ENCODE assay signal across 1 cellular context in genomic region chr2:170815746-170816498, GRCh38.
TF ChIP-seq lines count a peak whose summit lies in the region.

No MANE protein-coding gene starts in this region.

TF ChIP-seq in HepG2, 621 proteins besides CTCF, POLR2A, EP300 and RAD21 (continued from another document and continues in another):
- TF ChIP-seq ZNF646 (CRISPR knock-in tag; IDR thresholded peaks at IDR 0.05) (no peak), ZNF687 (CRISPR knock-in tag; IDR thresholded peaks at IDR 0.05) (peak; percentile 34; the same call in 1 of the 2 replicates), GTF2F1 (IDR thresholded peaks at IDR 0.05; ENCODE audit: low read length) (no peak), HNRNPLL (IDR thresholded peaks at IDR 0.05; ENCODE audit: low read depth, low read length, poor library complexity, severe bottlenecking) (peak; percentile 89), MYPOP (CRISPR knock-in tag; IDR thresholded peaks at IDR 0.05) (0 out of 2 replicates have a peak, but pooled peaks have one; percentile 33), KAT7 (CRISPR knock-in tag; IDR thresholded peaks at IDR 0.05; ENCODE audit: borderline replicate concordance) (no peak), XRCC5 (optimal IDR thresholded peaks at IDR 0.05; ENCODE audit: low read length) (peak; percentile 79), RBM39 (IDR thresholded peaks at IDR 0.05; ENCODE audit: low read depth, low read length, poor library complexity, severe bottlenecking) (peak; percentile 86), ZNF800 (CRISPR knock-in tag; IDR thresholded peaks at IDR 0.05) (peak; percentile 96), ZNF556 (CRISPR knock-in tag; IDR thresholded peaks at IDR 0.05; ENCODE audit: borderline replicate concordance) (no peak), MAZ (IDR thresholded peaks at IDR 0.05; ENCODE audit: borderline replicate concordance, low read depth, low read length) (no peak), MAZ (CRISPR knock-in tag; IDR thresholded peaks at IDR 0.05; ENCODE audit: low read depth) (no peak; the same call in 1 of the 2 replicates), AGO1 (IDR thresholded peaks at IDR 0.05; ENCODE audit: low read depth, low read length, poor library complexity, severe bottlenecking) (no peak), MIER2 (CRISPR knock-in tag; IDR thresholded peaks at IDR 0.05) (peak; percentile 86), SPEN (CRISPR knock-in tag; IDR thresholded peaks at IDR 0.05; ENCODE audit: low read depth) (no peak), ZNF790 (CRISPR knock-in tag; IDR thresholded peaks at IDR 0.05; ENCODE audit: borderline replicate concordance) (no peak), ZNF343 (CRISPR knock-in tag; IDR thresholded peaks at IDR 0.05) (peak; percentile 69; the same call in 1 of the 2 replicates), SOX6 (IDR thresholded peaks at IDR 0.05) (no peak), SOX6 (CRISPR knock-in tag; IDR thresholded peaks at IDR 0.05) (0 out of 2 replicates have a peak, but pooled peaks have one; percentile 7), HOXA3 (CRISPR knock-in tag; IDR thresholded peaks at IDR 0.05) (no peak; the same call in 1 of the 2 replicates), CREM (IDR thresholded peaks at IDR 0.05) (no peak), CREM (CRISPR knock-in tag; IDR thresholded peaks at IDR 0.05) (no peak), ERF (CRISPR knock-in tag; IDR thresholded peaks at IDR 0.05) (no peak), ZNF713 (CRISPR knock-in tag; IDR thresholded peaks at IDR 0.05) (no peak), ZNF652 (CRISPR knock-in tag; IDR thresholded peaks at IDR 0.05; ENCODE audit: borderline replicate concordance, low read depth) (no peak), ZNF550 (CRISPR knock-in tag; IDR thresholded peaks at IDR 0.05; ENCODE audit: borderline replicate concordance) (no peak), ZNF850 (CRISPR knock-in tag; conservative IDR thresholded peaks at IDR 0.05) (no peak), ZNF501 (CRISPR knock-in tag; IDR thresholded peaks at IDR 0.05) (peak; percentile 63), NR0B2 (CRISPR knock-in tag; IDR thresholded peaks at IDR 0.05) (no peak), FOXK1 (CRISPR knock-in tag; IDR thresholded peaks at IDR 0.05; ENCODE audit: borderline replicate concordance, low read depth) (peak; percentile 37; the same call in 1 of the 2 replicates), ZNF672 (CRISPR knock-in tag; IDR thresholded peaks at IDR 0.05) (no peak), GLI4 (CRISPR knock-in tag; IDR thresholded peaks at IDR 0.05; ENCODE audit: borderline replicate concordance) (no peak), U2AF1 (optimal IDR thresholded peaks at IDR 0.05; ENCODE audit: low read depth, low read length) (peak; percentile 27), SP140L (CRISPR knock-in tag; IDR thresholded peaks at IDR 0.05; ENCODE audit: borderline replicate concordance) (no peak), FOXO1 (CRISPR knock-in tag; IDR thresholded peaks at IDR 0.05) (no peak), NCOA1 (CRISPR knock-in tag; IDR thresholded peaks at IDR 0.05) (no peak), KLF11 (CRISPR knock-in tag; IDR thresholded peaks at IDR 0.05) (no peak), PHF20 (CRISPR knock-in tag; IDR thresholded peaks at IDR 0.05) (no peak), RFX3 (CRISPR knock-in tag; IDR thresholded peaks at IDR 0.05) (no peak), ZNF83 (CRISPR knock-in tag; IDR thresholded peaks at IDR 0.05; ENCODE audit: borderline replicate concordance) (no peak), TEAD3 (CRISPR knock-in tag; optimal IDR thresholded peaks at IDR 0.05; ENCODE audit: borderline replicate concordance) (peak; percentile 33), TIGD3 (CRISPR knock-in tag; IDR thresholded peaks at IDR 0.05; ENCODE audit: borderline replicate concordance) (no peak), PRDM15 (CRISPR knock-in tag; IDR thresholded peaks at IDR 0.05) (no peak), ZNF777 (CRISPR knock-in tag; IDR thresholded peaks at IDR 0.05) (peak; percentile 34; the same call in 1 of the 2 replicates), ZFP36 (IDR thresholded peaks at IDR 0.05; ENCODE audit: borderline replicate concordance, low read depth, low read length, partially characterized antibody) (peak; percentile 35), ZNF33B (CRISPR knock-in tag; IDR thresholded peaks at IDR 0.05) (no peak; the same call in 1 of the 2 replicates), SMAD3 (CRISPR knock-in tag; IDR thresholded peaks at IDR 0.05) (no peak)
